ENCODE assay signal across 8 cellular contexts in genomic region chr12:48183091-48183875, GRCh38. TPM values are rescaled to one million over a fixed set of nuclear protein-coding genes. Genes with fewer than 3 reads are reported as not detected.
DNase-seq lines count a peak whose midpoint lies in the region; ATAC-seq, FAIRE-seq and TF ChIP-seq lines count a peak whose summit lies in the region.

TSS of gene CCDC184 (plus strand) at chr12:48183644. CDS start at chr12:48184123, 479 bp downstream.

- no peak for TF ChIP-seq POLR2A in erythroblast (IDR thresholded peaks at IDR 0.05; ENCODE audit: low read length)

- peak; percentile 69 for ATAC-seq in HG03442 (IDR thresholded peaks at IDR 0.05; ENCODE audit: unreplicated experiment)

- no peaks in the 10 kb centered on the region for H3K9me3 ChIP-seq in BE2C

- peak; percentile 86 for FAIRE-seq in GM19239 (lab: Jason Lieb, UNC)

- no peaks in the 10 kb centered on the region for H3K4me1 ChIP-seq in BE2C

- H3K4me3 ChIP-seq in BE2C (ENCODE audit: low read depth, low read length), result peak within 1 kb of the TSS; percentile 66

- H3K36me3 ChIP-seq in BE2C, result no peaks in the 10 kb centered on the region

- peak; percentile 39 for TF ChIP-seq CTCF in BE2C (IDR thresholded peaks at IDR 0.05; ENCODE audit: low read depth, low read length)

- H3K27me3 ChIP-seq in BE2C, result peaks cover 26% of the 10 kb centered on the region

- peak; percentile 80 for DNase-seq in BE2C
- no peak for DNase-seq in GM19239 (ENCODE audit: insufficient read length, low spot score)
- peak; percentile 18 to 30 for DNase-seq in NOMO-1 (lab: John Stamatoyannopoulos, UW; ENCODE audit: unreplicated experiment in 2 of 2)
- peak; percentile 66 for DNase-seq in activated T-cell treated with anti-CD3 and anti-CD28 coated beads for 4 hours
- peak; percentile 51 to 56 for DNase-seq in erythroblast (lab: John Stamatoyannopoulos, UW)
- peak; percentile 76 for DNase-seq in mucosa of gallbladder (ENCODE audit: low spot score)
- peak; percentile 77 for DNase-seq in stimulated activated CD8-positive, alpha-beta memory T cell treated with anti-CD3 and anti-CD28 coated beads, Interleukin-4, amount 100 ng/mL, for 48 hours

RNA-seq across cellular contexts. Expression of gene CCDC184, which starts in this region (rescaled TPM):
- 1.7 TPM for polyA plus RNA-seq in BE2C (2012; ENCODE audit: insufficient read depth, insufficient read length, low read depth)
- total RNA-seq in mucosa of gallbladder, result 5.2 TPM
